ENCODE assay signal across 19 cellular contexts in the genomic region with DNA sequence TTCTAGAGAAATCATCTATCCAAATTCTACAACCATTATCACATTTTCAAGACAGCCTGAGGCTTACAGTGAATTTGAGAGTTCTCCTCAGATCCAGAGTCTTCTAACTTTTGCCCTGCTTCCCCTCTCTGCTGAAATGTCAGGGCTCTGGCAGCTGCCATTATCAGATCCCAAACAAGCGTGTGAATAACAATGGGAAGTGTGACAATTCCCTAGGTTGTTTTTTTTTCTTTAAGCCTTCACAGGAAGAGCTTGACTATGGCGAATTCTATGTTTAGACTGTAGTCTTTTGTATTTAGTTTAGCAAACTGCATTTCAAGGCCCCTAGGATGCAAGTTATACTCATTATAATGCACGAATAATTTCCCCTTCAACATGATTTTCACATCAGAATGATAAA.
DNase-seq lines count a peak whose midpoint lies in the region; ATAC-seq and TF ChIP-seq lines count a peak whose summit lies in the region.
"Had no signal": no experiment of that assay in that cellular context is flagged by ENCODE, and none has a peak within 500 bp of the region (broad histone marks: within the 10 kb centered on the region; RNA-seq: fewer than 3 reads in every experiment).

No MANE protein-coding gene starts in this region.

- H3K4me3 ChIP-seq in heart right ventricle (no peak overlapping the region), right atrium auricular region (no peak overlapping the region), endodermal cell (ENCODE audit: low read length) (peak overlapping the region; percentile 26), mesendoderm (ENCODE audit: low read length) (no peak overlapping the region)

- no peak overlapping the region for H4K8ac ChIP-seq in mesendoderm (ENCODE audit: low read depth, low read length)

- H3K27ac Mint-ChIP-seq in endodermal cell, result peak overlapping the region; percentile 48

- H3K9me3 ChIP-seq in heart right ventricle (peaks cover 0 to 14% (median 0%) of the 10 kb centered on the region in 11 donors), right atrium auricular region (peaks cover 0 to 12% of the 10 kb centered on the region in 2 donors), endodermal cell (ENCODE audit: control insufficient read depth, low read length) (peaks cover 11% of the 10 kb centered on the region)

- no peak overlapping the region for H3K4ac ChIP-seq in mesendoderm (ENCODE audit: low read depth, low read length)

- no peak overlapping the region for H2BK120ac ChIP-seq in mesendoderm (ENCODE audit: low read depth, low read length)

- ATAC-seq in heart right ventricle (peak in 6 of 8 donors; percentile 46 to 81 (median 70)), HG03196 (IDR thresholded peaks at IDR 0.05; ENCODE audit: unreplicated experiment) (no peak), HG03159 (IDR thresholded peaks at IDR 0.05; ENCODE audit: unreplicated experiment) (no peak)
- ATAC-seq: Panc1, Right ventricle myocardium inferior had no signal

- no peak overlapping the region for H2BK5ac ChIP-seq in mesendoderm (ENCODE audit: low read length)

- H4K5ac ChIP-seq in mesendoderm (ENCODE audit: low read length), result no peak overlapping the region

- H3K27me3 ChIP-seq in heart right ventricle, result no peaks in the 10 kb centered on the region
- no peaks in the 10 kb centered on the region for H3K27me3 ChIP-seq in right atrium auricular region
- no peaks in the 10 kb centered on the region for H3K27me3 ChIP-seq in endodermal cell (ENCODE audit: control insufficient read depth, insufficient read depth, low read length, poor library complexity, severe bottlenecking)
- H3K27me3 ChIP-seq in mesendoderm (ENCODE audit: insufficient read depth, low read length, poor library complexity), result no peaks in the 10 kb centered on the region

- H3K23ac ChIP-seq in mesendoderm (ENCODE audit: low read length), result no peak overlapping the region

- H3K79me2 ChIP-seq in mesendoderm (ENCODE audit: control insufficient read depth, insufficient read depth, low read length), result no peaks in the 10 kb centered on the region

- DNase-seq in heart right ventricle (peak in 1 of 2 donors; percentile 12), right atrium auricular region (ENCODE audit: low spot score) (no peak), endodermal cell (peak; percentile 76), mesendoderm (peak; percentile 91), retina (peak; percentile 14), NCI-H526 treated with DMSO at 0.1 percent for 48 hours (lab: John Stamatoyannopoulos, UW) (no peak)
- DNase-seq: C1 segment of cervical spinal cord, DMS 273 treated with DMSO at 0.1 percent for 48 hours, HCEC 1CT, MM.1S, NCI-H1105 treated with DMSO at 0.1 percent for 48 hours, NCI-H187, NCI-H446, NCI-H774 had no signal

- H3K56ac ChIP-seq in mesendoderm (ENCODE audit: low read length), result no peak overlapping the region

- H3K27me3 Mint-ChIP-seq in endodermal cell (ENCODE audit: insufficient read depth), result no peaks in the 10 kb centered on the region

- no peak overlapping the region for H2AK5ac ChIP-seq in mesendoderm (ENCODE audit: low read length)

- H3K4me1 Mint-ChIP-seq in endodermal cell, result peaks cover 42% of the 10 kb centered on the region

- 27 to 44% methylated on average over 3 of the region's 3 CpGs for WGBS in heart right ventricle, 2 donors
- 0 to 33% methylated on average over 1 to 3 of the region's 3 CpGs for WGBS in endodermal cell (ENCODE audit: insufficient coverage in 1 of 2, insufficient read length in 1 of 2), 2 experiments
- no CpG with 5 or more reads among the region's 3 CpGs for whole genome bisulfite sequencing in mesendoderm (ENCODE audit: extremely low coverage, insufficient coverage, low lambda C conversion rate)

- no peaks in the 10 kb centered on the region for H3K36me3 Mint-ChIP-seq in endodermal cell (ENCODE audit: low read depth)

- TF ChIP-seq CTCF in heart right ventricle (IDR thresholded peaks at IDR 0.05) (no peak), right atrium auricular region (IDR thresholded peaks at IDR 0.05) (no peak), endodermal cell (conservative IDR thresholded peaks at IDR 0.05) (no peak)

- H2BK15ac ChIP-seq in mesendoderm (replicated peaks; ENCODE audit: low read depth), result no peak overlapping the region

- peak overlapping the region; percentile 11 for H3K4me3 Mint-ChIP-seq in endodermal cell

- H3K27ac ChIP-seq in heart right ventricle, result peak overlapping the region in 7 of 10 donors; percentile 38 to 72 (median 46)
- no peak overlapping the region for H3K27ac ChIP-seq in right atrium auricular region
- H3K27ac ChIP-seq in endodermal cell (ENCODE audit: low read depth, low read length), result no peak overlapping the region
- H3K27ac ChIP-seq in mesendoderm (ENCODE audit: low read depth, low read length), result no peak overlapping the region
- H3K27ac ChIP-seq: HL-60 had no signal

- no peak overlapping the region for H3K4me2 ChIP-seq in mesendoderm (ENCODE audit: low read length)

- H3K4me1 ChIP-seq in heart right ventricle (peaks cover 0 to 54% (median 29%) of the 10 kb centered on the region in 9 donors), right atrium auricular region (peaks cover 0 to 28% of the 10 kb centered on the region in 2 donors), endodermal cell (ENCODE audit: control insufficient read depth, insufficient read depth, low read length) (peaks cover 7% of the 10 kb centered on the region), mesendoderm (ENCODE audit: control insufficient read depth, low read depth, low read length) (peaks cover 10% of the 10 kb centered on the region)

- H3K79me1 ChIP-seq in mesendoderm (ENCODE audit: low read length), result no peaks in the 10 kb centered on the region

- no peak overlapping the region for H3K9ac ChIP-seq in endodermal cell (ENCODE audit: extremely low read depth, low read length, poor library complexity, severe bottlenecking)
- no peak overlapping the region for H3K9ac ChIP-seq in mesendoderm (ENCODE audit: low read length)

- H3K18ac ChIP-seq in mesendoderm (ENCODE audit: low read length), result no peak overlapping the region

- no peaks in the 10 kb centered on the region for H3K36me3 ChIP-seq in heart right ventricle
- H3K36me3 ChIP-seq in right atrium auricular region, result no peaks in the 10 kb centered on the region
- no peaks in the 10 kb centered on the region for H3K36me3 ChIP-seq in endodermal cell (ENCODE audit: control insufficient read depth, insufficient read depth, low read length)
- no peaks in the 10 kb centered on the region for H3K36me3 ChIP-seq in mesendoderm (ENCODE audit: control insufficient read depth, insufficient read depth, low read length)

- H3K9me3 Mint-ChIP-seq in endodermal cell, result peaks cover 23% of the 10 kb centered on the region

- intact Hi-C loops in heart right ventricle (cut with DNase I), result loop anchor here in 4 of 10 donors (5.0 to 10.0 kb wide), 6 partner anchors 62 to 182 kb away; a partner anchor contains a TSS

Comparison
In these comparisons a context has a peak if more than half of its experiments do, and no peak if none do; other contexts are left out.
1. H3K27ac ChIP-seq: peak in heart right ventricle (7 of 10); none in right atrium auricular region (0 of 2), endodermal cell (single experiment) and mesendoderm (single experiment).
2. ATAC-seq: peak in heart right ventricle (6 of 8); none in HG03196 (single experiment) and HG03159 (single experiment).
3. DNase-seq: peak in endodermal cell (single experiment), mesendoderm (single experiment) and retina (single experiment); none in right atrium auricular region (single experiment) and NCI-H526 treated with DMSO at 0.1 percent for 48 hours (single experiment).